ENCODE assay signal across 8 cellular contexts in the genomic region with DNA sequence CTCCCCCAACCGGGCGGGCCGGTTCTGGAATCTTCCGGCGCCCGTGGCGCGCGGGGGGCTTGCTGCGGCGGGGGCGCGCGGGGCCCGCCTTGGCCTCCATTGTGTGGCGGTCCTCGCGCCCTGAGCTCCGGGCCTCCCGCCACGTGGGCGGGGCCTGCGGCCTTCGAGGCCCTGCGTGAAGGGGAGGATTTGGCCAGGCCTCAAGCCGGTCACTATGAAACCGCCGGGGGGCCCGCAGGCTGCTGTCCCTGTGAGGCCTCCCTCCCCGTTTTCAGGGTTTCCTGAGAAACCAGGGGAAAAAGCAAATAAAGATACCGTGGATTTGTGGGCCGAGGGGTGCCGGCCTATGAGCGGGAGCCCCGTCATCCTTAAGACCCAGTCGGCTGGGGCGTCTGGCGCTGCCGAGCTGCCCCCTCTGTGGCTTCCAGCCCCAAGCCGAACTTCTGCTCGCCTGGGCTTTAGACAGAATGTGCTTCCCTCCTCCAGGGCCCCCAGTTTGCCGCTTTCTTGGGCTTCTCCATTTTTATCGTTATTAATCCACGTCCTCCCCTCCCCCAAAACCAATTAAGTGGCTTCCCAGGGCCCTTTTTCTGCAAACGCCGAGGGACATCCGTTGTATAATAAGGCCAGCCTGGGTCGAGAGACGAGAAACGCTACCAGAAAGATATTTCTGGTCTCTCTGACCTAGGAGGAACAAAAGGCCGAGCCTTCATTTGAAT. TPM values are rescaled to one million over a fixed set of nuclear protein-coding genes. Genes with fewer than 3 reads are reported as not detected.
DNase-seq lines count a peak whose midpoint lies in the region; ATAC-seq, FAIRE-seq and TF ChIP-seq lines count a peak whose summit lies in the region.

No MANE protein-coding gene starts in this region.

- no peak for DNase-seq in AG04449 (ENCODE audit: low read depth, low spot score)
- DNase-seq in SK-MEL-5 (ENCODE audit: low read depth, low spot score), result peak; percentile 43
- no peak for DNase-seq in GM12878 (ENCODE audit: low read depth, low spot score)
- peak in 42 of 51 donors; percentile 28 to 89 (median 68) for DNase-seq in hypothalamus (lab: John Stamatoyannopoulos, UW)
- peak; percentile 39 for DNase-seq in retinal pigment epithelial cell (ENCODE audit: low read depth)
- DNase-seq in iPS-NIHi7 (ENCODE audit: extremely low spot score), result no peak

- no peak overlapping the region; the same call in 1 of the 2 replicates for H2AFZ ChIP-seq in GM12878 (ENCODE audit: control insufficient read depth, low read depth, low read length)

- SMC1A ChIA-PET in GM12878 (lab: Charles Lee; ENCODE audit: uncharacterized antibody, unreplicated experiment), result no interaction called here

- H3K4me2 ChIP-seq in GM12878 (ENCODE audit: control insufficient read depth, insufficient read depth), result peak overlapping the region; percentile 60

- no peaks in the 10 kb centered on the region for H3K27me3 ChIP-seq in GM12878 (replicated peaks in 1 of 2; ENCODE audit: control insufficient read depth in 2 of 2, insufficient read depth in 2 of 2, low read length in 1 of 2)

- intact Hi-C loops in GM12878 (cut with micrococcal nuclease; ENCODE audit: unreplicated experiment), result no loop called here

- peak overlapping the region; percentile 100 for H3K27ac ChIP-seq in GM12878 (ENCODE audit: control insufficient read depth, insufficient read depth)

- peak overlapping the region; percentile 99 for H3K9ac ChIP-seq in GM12878 (ENCODE audit: control insufficient read depth, insufficient read depth, low read length)

- TF ChIP-seq EP300 in GM12878 (IDR thresholded peaks at IDR 0.05; ENCODE audit: borderline replicate concordance in 1 of 2, control insufficient read depth in 1 of 2, low read depth in 2 of 2, low read length in 2 of 2), result no peak

- CTCF ChIA-PET in AG04449 (lab: Yijun Ruan, JAX) (interaction anchor here (1.0 kb wide), 1 partner anchor 45 kb away, joined by 3 read pairs; no protein-coding TSS in a partner anchor), GM12878 (lab: Yijun Ruan, JAX) (no interaction called here)

- no TSS peak for BruUV-seq in GM12878 (replicated peaks; lab: Mats Ljungman, UMichigan)

- ATAC-seq in GM18873 (IDR thresholded peaks at IDR 0.05; ENCODE audit: low FRiP score, unreplicated experiment), result peak; percentile 19
- peak; percentile 32 for ATAC-seq in HG03432 (IDR thresholded peaks at IDR 0.05; ENCODE audit: unreplicated experiment)
- ATAC-seq in GM12878, result peak; percentile 61

- H3K79me2 ChIP-seq in GM12878 (ENCODE audit: control insufficient read depth, insufficient read depth, low read length), result peaks cover 81% of the 10 kb centered on the region

- RAD21 ChIA-PET in GM12878 (lab: Charles Lee; ENCODE audit: unreplicated experiment), result no interaction called here

- WGBS in GM12878 (ENCODE audit: insufficient coverage, insufficient replicate concordance, low lambda C conversion rate, missing lambda C conversion rate), result under 1% methylated on average over 47 of the region's 51 CpGs

- peaks cover 3% of the 10 kb centered on the region; the same call in 1 of the 2 replicates for H3K4me1 ChIP-seq in GM12878 (ENCODE audit: control insufficient read depth, insufficient read depth, low read length)

- H3K4me3 ChIP-seq in AG04449 (ENCODE audit: low read depth, low read length), result peak overlapping the region; percentile 89
- H3K4me3 ChIP-seq in GM12878, result peak overlapping the region; percentile 96
- H3K4me3 ChIP-seq in retinal pigment epithelial cell (ENCODE audit: low read length), result peak overlapping the region; percentile 92

- in situ Hi-C loops in SK-MEL-5 (cut with HindIII; ENCODE audit: low pct_unique_long_range_greater_than_20kb, low sequenced_read_pairs) (no loop called here), GM12878 (cut with MboI) (no loop called here)

- H4K20me1 ChIP-seq in GM12878 (ENCODE audit: control insufficient read depth, insufficient read depth), result peaks cover 22% of the 10 kb centered on the region

- POLR2A ChIA-PET in AG04449 (lab: Yijun Ruan, JAX) (interaction anchor here (0.6 to 0.7 kb wide), 2 partner anchors 113 to 1780 kb away, joined by 3 to 4 read pairs; no protein-coding TSS in a partner anchor), GM12878 (lab: Charles Lee) (no interaction called here)

- H3K36me3 ChIP-seq in GM12878 (ENCODE audit: control insufficient read depth in 2 of 2, insufficient read depth in 2 of 2, low read length in 1 of 2), result peaks cover 13 to 32% of the 10 kb centered on the region in 2 experiments

- TF ChIP-seq RAD21 in GM12878 (IDR thresholded peaks at IDR 0.05; ENCODE audit: insufficient read depth, low read depth, low read length), result no peak

- TF ChIP-seq CTCF in AG04449 (IDR thresholded peaks at IDR 0.05; ENCODE audit: insufficient read depth, low read length, missing control alignments), result no peak
- TF ChIP-seq CTCF in GM12878 (IDR thresholded peaks at IDR 0.05 in 2 of 3, conservative IDR thresholded peaks at IDR 0.05 in 1 of 3; ENCODE audit: control insufficient read depth in 2 of 3, extremely low read depth in 1 of 3, insufficient read depth in 1 of 3, low read depth in 3 of 3, low read length in 3 of 3), result no peak
- TF ChIP-seq CTCF in retinal pigment epithelial cell (conservative IDR thresholded peaks at IDR 0.05; ENCODE audit: low read depth, low read length), result no peak

- no peak for FAIRE-seq in GM12878 (lab: Jason Lieb, UNC)

- no peak; the same call in 1 of the 2 replicates for TF ChIP-seq POLR2A in GM12878 (IDR thresholded peaks at IDR 0.05; ENCODE audit: low read depth, low read length)

- no peaks in the 10 kb centered on the region for H3K9me3 ChIP-seq in GM12878 (replicated peaks; ENCODE audit: control insufficient read depth, insufficient read depth, low read length)

RNA-seq across cellular contexts. Expression of gene EWSR1, which starts 0.6 kb away (rescaled TPM):
- total RNA-seq in SK-MEL-5 (2014; rRNA removed; shearing (Covaris generic)), result 211 and 226 TPM in 2 replicates
- 298 and 342 TPM in 2 replicates for polyA plus RNA-seq in SK-MEL-5 (2015; cell fraction: cytosol; rRNA removed)
- polyA plus RNA-seq in SK-MEL-5 (2015; cell fraction: nucleus; rRNA removed), result 1,231 and 1,371 TPM in 2 replicates
- 358 and 390 TPM in 2 replicates for total RNA-seq in GM12878 (2013; cell fraction: nucleolus; rRNA removed)
- total RNA-seq in GM12878 (2014; rRNA removed), result 339 and 342 TPM in 2 replicates
- total RNA-seq in GM12878 (2014; rRNA removed; fragmentation: Illumina TruSeq; extraction: Trizol), result 200 and 209 TPM in 2 replicates
- 307 and 325 TPM in 2 replicates for total RNA-seq in GM12878 (2021)
- 140 TPM for polyA plus RNA-seq in GM12878 (2011; ENCODE audit: low read depth)
- 233 and 400 TPM in 2 replicates for polyA plus RNA-seq in GM12878 (2011; rRNA removed)
- polyA plus RNA-seq in GM12878 (2011; cell fraction: cytosol; rRNA removed), result 486 and 548 TPM in 2 replicates
- 908 and 919 TPM in 2 replicates for polyA plus RNA-seq in GM12878 (2011; cell fraction: nucleus; rRNA removed)
- 149 and 217 TPM in 2 replicates for polyA plus RNA-seq in GM12878 (2012)
- 430 and 480 TPM in 2 replicates for polyA plus RNA-seq in GM12878 (2014; fragmentation: Illumina TruSeq; extraction: Trizol)
- polyA plus RNA-seq in GM12878 (2014; fragmentation: Nextera tagmentation; extraction: Ambion mirVana), result 100 to 1,000 TPM; 130 to 180 TPM
- polyA plus RNA-seq in GM12878 (2014; rRNA removed), result 369 and 388 TPM in 2 replicates
- polyA plus RNA-seq in GM12878 (2016; fragmentation: Nextera tagmentation; extraction: Ambion mirVana), result 100 to 1,000 TPM; 426 to 464 TPM
- polyA minus RNA-seq in GM12878 (2011; rRNA and poly(A)+ RNA removed), result 345 and 478 TPM in 2 replicates
- 124 and 140 TPM in 2 replicates for polyA minus RNA-seq in GM12878 (2011; cell fraction: cytosol; rRNA and poly(A)+ RNA removed)
- polyA minus RNA-seq in GM12878 (2011; cell fraction: nucleus; rRNA and poly(A)+ RNA removed), result 141 and 185 TPM in 2 replicates

RNA-seq across cellular contexts. Expression of gene RHBDD3, which starts 0.9 kb away (rescaled TPM):
- total RNA-seq in SK-MEL-5 (2014; rRNA removed; shearing (Covaris generic)), result 32.3 and 33.4 TPM in 2 replicates
- polyA plus RNA-seq in SK-MEL-5 (2015; cell fraction: cytosol; rRNA removed), result 53.0 and 55.2 TPM in 2 replicates
- 118 and 143 TPM in 2 replicates for polyA plus RNA-seq in SK-MEL-5 (2015; cell fraction: nucleus; rRNA removed)
- total RNA-seq in GM12878 (2013; cell fraction: nucleolus; rRNA removed), result 36.7 and 43.7 TPM in 2 replicates
- total RNA-seq in GM12878 (2014; rRNA removed) (30.7 and 37.9 TPM in 2 replicates), GM12878 (2014; rRNA removed; fragmentation: Illumina TruSeq; extraction: Trizol) (10.0 and 11.9 TPM in 2 replicates), GM12878 (2021) (23.1 and 28.4 TPM in 2 replicates)
- polyA plus RNA-seq in GM12878 (2011; ENCODE audit: low read depth), result 5.3 TPM
- polyA plus RNA-seq in GM12878 (2011; rRNA removed) (3.8 and 8.6 TPM in 2 replicates), GM12878 (2014; fragmentation: Illumina TruSeq; extraction: Trizol) (3.9 and 8.1 TPM in 2 replicates), GM12878 (2014; fragmentation: Nextera tagmentation; extraction: Ambion mirVana) (1 to 10 TPM in 1 of 2 experiments, under 1 TPM in 1; 0.27 to 1.2 TPM), GM12878 (2014; rRNA removed) (37.6 and 41.2 TPM in 2 replicates), GM12878 (2016; fragmentation: Nextera tagmentation; extraction: Ambion mirVana) (10 to 100 TPM; 36.9 to 38.7 TPM)
- 14.9 and 23.0 TPM in 2 replicates for polyA plus RNA-seq in GM12878 (2011; cell fraction: cytosol; rRNA removed)
- 23.5 and 35.8 TPM in 2 replicates for polyA plus RNA-seq in GM12878 (2011; cell fraction: nucleus; rRNA removed)
- polyA plus RNA-seq in GM12878 (2012), result 13.5 and 16.4 TPM in 2 replicates
- polyA minus RNA-seq in GM12878 (2011; rRNA and poly(A)+ RNA removed), result 3.6 and 9.5 TPM in 2 replicates
- 2.9 and 6.8 TPM in 2 replicates for polyA minus RNA-seq in GM12878 (2011; cell fraction: cytosol; rRNA and poly(A)+ RNA removed)
- polyA minus RNA-seq in GM12878 (2011; cell fraction: nucleus; rRNA and poly(A)+ RNA removed), result 5.3 and 13.4 TPM in 2 replicates

RNA-seq across cellular contexts. Expression of gene GAS2L1, which starts 37.8 kb away (rescaled TPM):
- total RNA-seq in SK-MEL-5 (2014; rRNA removed; shearing (Covaris generic)), result 6.9 and 9.1 TPM in 2 replicates
- polyA plus RNA-seq in SK-MEL-5 (2015; cell fraction: cytosol; rRNA removed), result 53.3 and 56.5 TPM in 2 replicates
- 47.3 and 57.1 TPM in 2 replicates for polyA plus RNA-seq in SK-MEL-5 (2015; cell fraction: nucleus; rRNA removed)
- not detected in 2 replicates for total RNA-seq in GM12878 (2013; cell fraction: nucleolus; rRNA removed)
- total RNA-seq in GM12878 (2014; rRNA removed) (not detected in 2 replicates), GM12878 (2014; rRNA removed; fragmentation: Illumina TruSeq; extraction: Trizol) (not detected in 2 replicates), GM12878 (2021) (0.13 and 0.43 TPM in 2 replicates)
- polyA plus RNA-seq in GM12878 (2011; ENCODE audit: low read depth), result not detected
- polyA plus RNA-seq in GM12878 (2011; rRNA removed) (not detected in 2 replicates), GM12878 (2014; fragmentation: Illumina TruSeq; extraction: Trizol) (not detected in 2 replicates), GM12878 (2014; fragmentation: Nextera tagmentation; extraction: Ambion mirVana) (not detected), GM12878 (2014; rRNA removed) (0.03 and 0.06 TPM in 2 replicates), GM12878 (2016; fragmentation: Nextera tagmentation; extraction: Ambion mirVana) (not detected)
- 0.07 TPM in 1 of 2 replicates, not detected in the other for polyA plus RNA-seq in GM12878 (2011; cell fraction: cytosol; rRNA removed)
- 0.13 and 0.28 TPM in 2 replicates for polyA plus RNA-seq in GM12878 (2011; cell fraction: nucleus; rRNA removed)
- 0.12 and 0.25 TPM in 2 replicates for polyA plus RNA-seq in GM12878 (2012)
- polyA minus RNA-seq in GM12878 (2011; rRNA and poly(A)+ RNA removed), result not detected in 2 replicates
- polyA minus RNA-seq in GM12878 (2011; cell fraction: cytosol; rRNA and poly(A)+ RNA removed), result not detected in 2 replicates
- polyA minus RNA-seq in GM12878 (2011; cell fraction: nucleus; rRNA and poly(A)+ RNA removed), result not detected in 2 replicates

RNA-seq across cellular contexts. Expression of gene RASL10A, which starts 46.8 kb away (rescaled TPM):
- total RNA-seq in SK-MEL-5 (2014; rRNA removed; shearing (Covaris generic)), result not detected in 2 replicates
- polyA plus RNA-seq in SK-MEL-5 (2015; cell fraction: cytosol; rRNA removed), result 0.44 and 0.57 TPM in 2 replicates
- polyA plus RNA-seq in SK-MEL-5 (2015; cell fraction: nucleus; rRNA removed), result 4.1 and 6.8 TPM in 2 replicates
- total RNA-seq in GM12878 (2013; cell fraction: nucleolus; rRNA removed), result not detected in 2 replicates
- total RNA-seq in GM12878 (2014; rRNA removed) (0.27 TPM in 1 of 2 replicates, not detected in the other), GM12878 (2014; rRNA removed; fragmentation: Illumina TruSeq; extraction: Trizol) (not detected in 2 replicates), GM12878 (2021) (0.32 and 0.46 TPM in 2 replicates)
- not detected for polyA plus RNA-seq in GM12878 (2011; ENCODE audit: low read depth)
- polyA plus RNA-seq in GM12878 (2011; rRNA removed) (0.12 TPM in 1 of 2 replicates, not detected in the other), GM12878 (2014; fragmentation: Illumina TruSeq; extraction: Trizol) (not detected in 2 replicates), GM12878 (2014; fragmentation: Nextera tagmentation; extraction: Ambion mirVana) (not detected), GM12878 (2014; rRNA removed) (not detected in 2 replicates), GM12878 (2016; fragmentation: Nextera tagmentation; extraction: Ambion mirVana) (under 1 TPM; 0.17 to 0.24 TPM)
- polyA plus RNA-seq in GM12878 (2011; cell fraction: cytosol; rRNA removed), result 0.10 and 0.33 TPM in 2 replicates
- 0.51 and 0.92 TPM in 2 replicates for polyA plus RNA-seq in GM12878 (2011; cell fraction: nucleus; rRNA removed)
- polyA plus RNA-seq in GM12878 (2012), result 0.31 and 0.35 TPM in 2 replicates
- not detected in 2 replicates for polyA minus RNA-seq in GM12878 (2011; rRNA and poly(A)+ RNA removed)
- polyA minus RNA-seq in GM12878 (2011; cell fraction: cytosol; rRNA and poly(A)+ RNA removed), result not detected in 2 replicates
- not detected in 2 replicates for polyA minus RNA-seq in GM12878 (2011; cell fraction: nucleus; rRNA and poly(A)+ RNA removed)

Comparison
In these comparisons a context has a peak if more than half of its experiments do, and no peak if none do; other contexts are left out.
1. DNase-seq: peak in SK-MEL-5 (single experiment), hypothalamus (42 of 51) and retinal pigment epithelial cell (single experiment); none in AG04449 (single experiment), GM12878 (single experiment) and iPS-NIHi7 (single experiment).
2. Peak in every context shown above with its lines, with median percentiles within 50 percentile points of each other: H3K4me3 ChIP-seq and ATAC-seq.